1 cellular context compared by ENCODE assay signal in the genomic region with DNA sequence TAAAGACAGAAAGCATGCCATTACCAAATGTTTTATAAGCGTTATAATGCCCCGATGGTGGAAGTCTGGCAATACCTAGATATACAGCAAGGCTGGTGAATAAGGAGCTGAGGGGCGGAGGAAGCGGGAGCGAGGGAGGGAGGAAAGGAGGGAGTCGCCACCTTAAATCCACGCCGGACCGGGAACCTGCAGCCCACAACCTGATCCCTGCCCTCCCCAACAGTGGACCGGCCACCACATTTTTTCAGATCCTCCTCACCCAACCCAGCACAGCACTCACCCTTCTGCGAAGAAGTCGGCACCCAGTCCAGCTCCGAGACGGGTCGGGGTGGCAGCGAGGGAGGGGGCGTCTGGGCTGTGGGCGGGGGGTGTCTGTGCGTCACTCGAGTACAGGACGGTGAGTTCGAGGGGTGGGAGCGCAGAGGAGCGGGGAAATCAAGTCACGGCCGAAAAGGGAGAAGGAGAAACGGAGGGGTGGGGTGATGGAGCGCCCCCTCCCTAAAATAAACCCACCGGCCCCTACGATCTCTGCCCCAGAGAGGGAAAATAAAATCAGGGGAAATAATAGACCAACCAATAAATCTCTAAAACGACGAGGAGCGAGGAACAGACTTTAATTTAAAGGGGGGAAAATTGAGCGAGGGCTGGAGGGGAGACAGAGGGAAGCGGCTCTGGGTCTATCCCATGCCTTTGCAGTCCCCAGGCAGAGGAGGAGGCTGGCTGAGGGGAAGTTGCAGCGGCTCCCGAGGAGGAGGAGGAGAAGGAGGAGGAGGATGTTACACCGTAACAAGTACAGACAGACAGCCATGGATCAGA.
TF ChIP-seq lines count a peak whose summit lies in the region.

No MANE protein-coding gene starts in this region.

TF ChIP-seq in GM23338, 12 proteins besides CTCF, POLR2A, EP300 and RAD21 (continued from another document):
- TF ChIP-seq, protein P1, sequence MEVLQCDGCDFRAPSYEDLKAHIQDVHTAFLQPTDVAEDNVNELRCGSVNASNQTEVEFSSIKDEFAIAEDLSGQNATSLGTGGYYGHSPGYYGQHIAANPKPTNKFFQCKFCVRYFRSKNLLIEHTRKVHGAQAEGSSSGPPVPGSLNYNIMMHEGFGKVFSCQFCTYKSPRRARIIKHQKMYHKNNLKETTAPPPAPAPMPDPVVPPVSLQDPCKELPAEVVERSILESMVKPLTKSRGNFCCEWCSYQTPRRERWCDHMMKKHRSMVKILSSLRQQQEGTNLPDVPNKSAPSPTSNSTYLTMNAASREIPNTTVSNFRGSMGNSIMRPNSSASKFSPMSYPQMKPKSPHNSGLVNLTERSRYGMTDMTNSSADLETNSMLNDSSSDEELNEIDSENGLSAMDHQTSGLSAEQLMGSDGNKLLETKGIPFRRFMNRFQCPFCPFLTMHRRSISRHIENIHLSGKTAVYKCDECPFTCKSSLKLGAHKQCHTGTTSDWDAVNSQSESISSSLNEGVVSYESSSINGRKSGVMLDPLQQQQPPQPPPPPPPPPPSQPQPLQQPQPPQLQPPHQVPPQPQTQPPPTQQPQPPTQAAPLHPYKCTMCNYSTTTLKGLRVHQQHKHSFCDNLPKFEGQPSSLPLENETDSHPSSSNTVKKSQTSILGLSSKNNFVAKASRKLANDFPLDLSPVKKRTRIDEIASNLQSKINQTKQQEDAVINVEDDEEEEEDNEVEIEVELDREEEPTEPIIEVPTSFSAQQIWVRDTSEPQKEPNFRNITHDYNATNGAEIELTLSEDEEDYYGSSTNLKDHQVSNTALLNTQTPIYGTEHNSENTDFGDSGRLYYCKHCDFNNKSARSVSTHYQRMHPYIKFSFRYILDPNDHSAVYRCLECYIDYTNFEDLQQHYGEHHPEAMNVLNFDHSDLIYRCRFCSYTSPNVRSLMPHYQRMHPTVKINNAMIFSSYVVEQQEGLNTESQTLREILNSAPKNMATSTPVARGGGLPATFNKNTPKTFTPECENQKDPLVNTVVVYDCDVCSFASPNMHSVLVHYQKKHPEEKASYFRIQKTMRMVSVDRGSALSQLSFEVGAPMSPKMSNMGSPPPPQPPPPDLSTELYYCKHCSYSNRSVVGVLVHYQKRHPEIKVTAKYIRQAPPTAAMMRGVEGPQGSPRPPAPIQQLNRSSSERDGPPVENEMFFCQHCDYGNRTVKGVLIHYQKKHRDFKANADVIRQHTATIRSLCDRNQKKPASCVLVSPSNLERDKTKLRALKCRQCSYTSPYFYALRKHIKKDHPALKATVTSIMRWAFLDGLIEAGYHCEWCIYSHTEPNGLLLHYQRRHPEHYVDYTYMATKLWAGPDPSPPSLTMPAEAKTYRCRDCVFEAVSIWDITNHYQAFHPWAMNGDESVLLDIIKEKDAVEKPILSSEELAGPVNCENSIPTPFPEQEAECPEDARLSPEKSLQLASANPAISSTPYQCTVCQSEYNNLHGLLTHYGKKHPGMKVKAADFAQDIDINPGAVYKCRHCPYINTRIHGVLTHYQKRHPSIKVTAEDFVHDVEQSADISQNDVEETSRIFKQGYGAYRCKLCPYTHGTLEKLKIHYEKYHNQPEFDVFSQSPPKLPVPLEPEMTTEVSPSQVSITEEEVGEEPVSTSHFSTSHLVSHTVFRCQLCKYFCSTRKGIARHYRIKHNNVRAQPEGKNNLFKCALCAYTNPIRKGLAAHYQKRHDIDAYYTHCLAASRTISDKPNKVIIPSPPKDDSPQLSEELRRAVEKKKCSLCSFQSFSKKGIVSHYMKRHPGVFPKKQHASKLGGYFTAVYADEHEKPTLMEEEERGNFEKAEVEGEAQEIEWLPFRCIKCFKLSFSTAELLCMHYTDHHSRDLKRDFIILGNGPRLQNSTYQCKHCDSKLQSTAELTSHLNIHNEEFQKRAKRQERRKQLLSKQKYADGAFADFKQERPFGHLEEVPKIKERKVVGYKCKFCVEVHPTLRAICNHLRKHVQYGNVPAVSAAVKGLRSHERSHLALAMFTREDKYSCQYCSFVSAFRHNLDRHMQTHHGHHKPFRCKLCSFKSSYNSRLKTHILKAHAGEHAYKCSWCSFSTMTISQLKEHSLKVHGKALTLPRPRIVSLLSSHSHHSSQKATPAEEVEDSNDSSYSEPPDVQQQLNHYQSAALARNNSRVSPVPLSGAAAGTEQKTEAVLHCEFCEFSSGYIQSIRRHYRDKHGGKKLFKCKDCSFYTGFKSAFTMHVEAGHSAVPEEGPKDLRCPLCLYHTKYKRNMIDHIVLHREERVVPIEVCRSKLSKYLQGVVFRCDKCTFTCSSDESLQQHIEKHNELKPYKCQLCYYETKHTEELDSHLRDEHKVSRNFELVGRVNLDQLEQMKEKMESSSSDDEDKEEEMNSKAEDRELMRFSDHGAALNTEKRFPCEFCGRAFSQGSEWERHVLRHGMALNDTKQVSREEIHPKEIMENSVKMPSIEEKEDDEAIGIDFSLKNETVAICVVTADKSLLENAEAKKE (CRISPR knock-in tag; IDR thresholded peaks at IDR 0.05): no peak
- TF ChIP-seq NANOG (IDR thresholded peaks at IDR 0.05; ENCODE audit: borderline replicate concordance) (no peak), ZNF114 (CRISPR knock-in tag; IDR thresholded peaks at IDR 0.05) (no peak), JUNB (IDR thresholded peaks at IDR 0.05; ENCODE audit: unreplicated experiment) (no peak)
